Comparison of ENCODE assay signal across 8 cellular contexts in the genomic region with DNA sequence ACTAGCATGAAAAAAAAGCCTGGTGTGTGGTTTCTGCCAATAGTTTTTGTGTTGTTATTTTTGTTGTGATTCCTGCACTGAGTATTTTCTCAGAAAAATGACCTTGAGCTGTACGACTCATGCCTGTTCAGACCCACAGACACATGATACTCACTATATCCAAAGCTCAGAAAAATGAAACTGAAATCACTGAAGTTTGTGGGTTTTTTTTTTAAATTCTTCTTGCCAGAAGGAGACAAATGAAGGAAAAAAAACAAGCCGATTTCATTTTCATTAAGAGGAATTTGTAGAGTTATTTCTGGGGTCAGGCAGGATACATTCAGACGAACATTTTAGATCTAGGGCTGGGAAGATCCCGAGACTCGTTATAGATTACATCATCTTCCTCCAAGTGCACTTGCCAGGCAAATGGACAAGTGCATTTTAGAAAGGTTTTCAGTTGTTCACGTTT.
DNase-seq lines count a peak whose midpoint lies in the region; ATAC-seq, FAIRE-seq and TF ChIP-seq lines count a peak whose summit lies in the region.

No MANE protein-coding gene starts in this region.

- peaks cover 13% of the 10 kb centered on the region for H3K9me1 ChIP-seq in keratinocyte (ENCODE audit: control insufficient read depth, extremely low read depth, insufficient read depth, low read length)

- DNase-seq in AG08395 (ENCODE audit: low spot score) (peak; percentile 51), keratinocyte (ENCODE audit: low read depth, low spot score) (no peak), aorta (no peak), HAP-1 (ENCODE audit: low spot score in 2 of 2) (no peak), occipital lobe (lab: John Stamatoyannopoulos, UW) (no peak), BE2C (no peak)
- DNase-seq in activated CD8-positive, alpha-beta T cell treated with anti-CD3 and anti-CD28 coated beads for 36 hours: no peak

- H3K27ac Mint-ChIP-seq in activated CD8-positive, alpha-beta T cell treated with anti-CD3 and anti-CD28 coated beads for 36 hours: peak overlapping the region; percentile 82

- H3K36me3 Mint-ChIP-seq in activated CD8-positive, alpha-beta T cell treated with anti-CD3 and anti-CD28 coated beads for 36 hours (ENCODE audit: low read depth): no peaks in the 10 kb centered on the region

- dilution Hi-C loops in keratinocyte (cut with MboI; ENCODE audit: extremely low pct_ligation_motif_present, low sequenced_read_pairs): no loop called here

- H3K4me1 Mint-ChIP-seq in activated CD8-positive, alpha-beta T cell treated with anti-CD3 and anti-CD28 coated beads for 36 hours (ENCODE audit: low read depth): peaks cover 64% of the 10 kb centered on the region

- in situ Hi-C loops in HAP-1 (cut with MboI; ENCODE audit: low sequenced_read_pairs): no loop called here

- no peaks in the 10 kb centered on the region for H3K27me3 Mint-ChIP-seq in activated CD8-positive, alpha-beta T cell treated with anti-CD3 and anti-CD28 coated beads for 36 hours

- intact Hi-C loops in activated CD8-positive, alpha-beta T cell treated with anti-CD3 and anti-CD28 coated beads for 36 hours (cut with micrococcal nuclease): loop anchor here (5.0 kb wide), 1 partner anchor 51 kb away; no protein-coding TSS in a partner anchor
- intact Hi-C loops in aorta (cut with DNase I): loop anchor here in 1 of 2 donors (5.0 kb wide), 2 partner anchors 124 to 376 kb away; partner anchors contain the start of gene BTBD10

- peak overlapping the region; percentile 71 for H3K4me2 ChIP-seq in keratinocyte (ENCODE audit: control insufficient read depth, extremely low read depth, insufficient read depth, low read depth, low read length)

- CTCF ChIA-PET in activated CD8-positive, alpha-beta T cell treated with anti-CD3 and anti-CD28 coated beads for 36 hours (lab: Charles Lee): interaction anchor here (0.8 to 4.9 kb wide), 9 partner anchors 12 to 155 kb away, joined by 3 to 55 read pairs (median 7); no protein-coding TSS in a partner anchor

- H3K4me3 ChIP-seq in keratinocyte (ENCODE audit: control insufficient read depth in 2 of 3, extremely low read depth in 1 of 3, insufficient read depth in 2 of 3, low read depth in 1 of 3, low read length in 3 of 3): peak overlapping the region in 2 of 3 experiments; percentile 34 to 44
- peak overlapping the region; percentile 21 to 33 for H3K4me3 ChIP-seq in aorta (ENCODE audit: low read length in 2 of 2)
- no peak overlapping the region for H3K4me3 ChIP-seq in HAP-1
- no peak overlapping the region for H3K4me3 ChIP-seq in BE2C (ENCODE audit: low read depth, low read length)

- WGBS in aorta, 2 donors: 2 to 4% methylated on average over 6 of the region's 6 CpGs

- POLR2A ChIA-PET in activated CD8-positive, alpha-beta T cell treated with anti-CD3 and anti-CD28 coated beads for 36 hours (lab: Charles Lee): interaction anchor here (1.0 to 1.3 kb wide), 3 partner anchors 18 to 132 kb away, joined by 3 to 4 read pairs (median 3); no protein-coding TSS in a partner anchor

- no peaks in the 10 kb centered on the region for H3K9me3 ChIP-seq in keratinocyte (ENCODE audit: control insufficient read depth, low read depth, low read length)
- H3K9me3 ChIP-seq in aorta (ENCODE audit: control insufficient read depth, low read length): no peaks in the 10 kb centered on the region
- no peaks in the 10 kb centered on the region for H3K9me3 ChIP-seq in HAP-1
- no peaks in the 10 kb centered on the region for H3K9me3 ChIP-seq in BE2C

- no peaks in the 10 kb centered on the region for H4K20me1 ChIP-seq in keratinocyte (ENCODE audit: control insufficient read depth, extremely low read depth, insufficient read depth, low read length)

- H3K4me1 ChIP-seq in keratinocyte (ENCODE audit: control insufficient read depth, extremely low read depth, insufficient read depth, low read length) (peaks cover 49% of the 10 kb centered on the region), aorta (ENCODE audit: control insufficient read depth in 1 of 2, insufficient read depth in 2 of 2, low read length in 2 of 2) (peaks cover 0 to 2% of the 10 kb centered on the region in 2 donors), HAP-1 (peaks cover 3% of the 10 kb centered on the region), BE2C (no peaks in the 10 kb centered on the region)

- peaks cover 14% of the 10 kb centered on the region for H3K79me2 ChIP-seq in keratinocyte (ENCODE audit: control insufficient read depth, insufficient read depth, low read length)

- H3K4me3 Mint-ChIP-seq in activated CD8-positive, alpha-beta T cell treated with anti-CD3 and anti-CD28 coated beads for 36 hours: peak overlapping the region; percentile 65

- TF ChIP-seq CTCF in activated CD8-positive, alpha-beta T cell treated with anti-CD3 and anti-CD28 coated beads for 36 hours (IDR thresholded peaks at IDR 0.05): no peak
- no peak for TF ChIP-seq CTCF in keratinocyte (optimal IDR thresholded peaks at IDR 0.05 in 1 of 3, IDR thresholded peaks at IDR 0.05 in 1 of 3, conservative IDR thresholded peaks at IDR 0.05 in 1 of 3; ENCODE audit: extremely low read depth in 1 of 3, insufficient read depth in 2 of 3, low read length in 3 of 3)
- TF ChIP-seq CTCF in BE2C (IDR thresholded peaks at IDR 0.05; ENCODE audit: low read depth, low read length): no peak

- H3K36me3 ChIP-seq in keratinocyte (ENCODE audit: control insufficient read depth in 2 of 2, extremely low read depth in 1 of 2, insufficient read depth in 2 of 2, low read length in 2 of 2) (peaks cover 0 to 9% of the 10 kb centered on the region in 2 experiments), aorta (ENCODE audit: control insufficient read depth in 1 of 2, insufficient read depth in 2 of 2, low read length in 1 of 2) (no peaks in the 10 kb centered on the region), HAP-1 (replicated peaks) (no peaks in the 10 kb centered on the region), BE2C (no peaks in the 10 kb centered on the region)

- peak overlapping the region; percentile 65 for H3K9ac ChIP-seq in keratinocyte (ENCODE audit: control insufficient read depth, extremely low read depth, insufficient read depth, low read length)

- ATAC-seq in GM21576 (IDR thresholded peaks at IDR 0.05; ENCODE audit: unreplicated experiment) (peak; percentile 34), aorta (ENCODE audit: low FRiP score) (no peak)
- ATAC-seq in activated CD8-positive, alpha-beta T cell treated with anti-CD3 and anti-CD28 coated beads for 36 hours: peak; percentile 38

- H3K27ac ChIP-seq in keratinocyte (ENCODE audit: control insufficient read depth, insufficient read depth, low read length): peak overlapping the region; percentile 78
- no peak overlapping the region for H3K27ac ChIP-seq in aorta (ENCODE audit: low read depth in 1 of 2, low read length in 2 of 2)

- peak; percentile 32 for FAIRE-seq in keratinocyte (lab: Jason Lieb, UNC)

- peak overlapping the region; percentile 32 for H2AFZ ChIP-seq in keratinocyte (ENCODE audit: control insufficient read depth, low read length)

- H3K9me3 Mint-ChIP-seq in activated CD8-positive, alpha-beta T cell treated with anti-CD3 and anti-CD28 coated beads for 36 hours: no peaks in the 10 kb centered on the region

- H3K27me3 ChIP-seq in keratinocyte (ENCODE audit: control insufficient read depth, extremely low read depth, insufficient read depth, low read length) (no peaks in the 10 kb centered on the region), aorta (ENCODE audit: control insufficient read depth in 1 of 2, insufficient read depth in 2 of 2, low read length in 1 of 2) (no peaks in the 10 kb centered on the region), HAP-1 (ENCODE audit: low read depth) (no peaks in the 10 kb centered on the region), BE2C (no peaks in the 10 kb centered on the region)

Comparison
In these comparisons a context has a peak if more than half of its experiments do, and no peak if none do; other contexts are left out.
1. H3K4me3 ChIP-seq: peak in keratinocyte (2 of 3) and aorta (2 of 2); none in HAP-1 (single experiment) and BE2C (single experiment).